Comparison of ENCODE assay signal across 22 cellular contexts in the genomic region with DNA sequence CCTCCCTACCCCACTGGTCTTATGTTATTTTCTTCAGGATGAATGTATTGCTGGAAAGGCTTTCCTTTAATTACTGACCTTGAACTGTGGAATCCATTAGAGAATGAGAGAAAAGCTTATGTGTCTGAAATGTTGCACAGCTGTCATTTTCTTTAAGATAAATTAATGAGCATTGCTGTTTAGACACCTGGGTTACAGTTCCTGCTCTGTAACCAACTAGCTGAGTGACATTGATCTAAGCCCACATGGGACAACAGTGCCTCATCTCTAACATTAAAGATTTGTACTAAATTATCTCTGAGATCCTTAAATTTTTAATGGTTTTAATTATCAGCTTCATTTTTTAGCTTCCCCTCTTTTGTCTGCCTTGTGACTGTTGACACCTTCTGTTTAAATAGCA.
DNase-seq lines count a peak whose midpoint lies in the region; ATAC-seq and TF ChIP-seq lines count a peak whose summit lies in the region.
"Had no signal": no experiment of that assay in that cellular context is flagged by ENCODE, and none has a peak within 500 bp of the region (broad histone marks: within the 10 kb centered on the region; RNA-seq: fewer than 3 reads in every experiment).

No MANE protein-coding gene starts in this region.

- no peaks in the 10 kb centered on the region for H3K27me3 ChIP-seq in WERI-Rb-1 (ENCODE audit: insufficient read depth, low read depth, severe bottlenecking)
- no peaks in the 10 kb centered on the region for H3K27me3 ChIP-seq in upper lobe of left lung
- no peaks in the 10 kb centered on the region for H3K27me3 ChIP-seq in spleen (replicated peaks in 1 of 7)
- H3K27me3 ChIP-seq: BE2C had no signal

- H3K4me1 ChIP-seq in upper lobe of left lung (no peaks in the 10 kb centered on the region), spleen (no peaks in the 10 kb centered on the region)
- H3K4me1 ChIP-seq: BE2C had no signal

- ATAC-seq in upper lobe of left lung (ENCODE audit: low FRiP score in 2 of 2) = no peak
- ATAC-seq: HCT116, HepG2 had no signal

- TF ChIP-seq EP300 in upper lobe of left lung (IDR thresholded peaks at IDR 0.05) = no peak

- no peak for TF ChIP-seq POLR2A in upper lobe of left lung (IDR thresholded peaks at IDR 0.05)
- TF ChIP-seq POLR2A in spleen (IDR thresholded peaks at IDR 0.05) = no peak

- intact Hi-C loops in spleen (cut with DNase I; ENCODE audit: low total_unique reads) = no loop called here

- TF ChIP-seq CTCF in WERI-Rb-1 (IDR thresholded peaks at IDR 0.05; ENCODE audit: low read depth, low read length) (no peak), upper lobe of left lung (IDR thresholded peaks at IDR 0.05) (no peak), spleen (IDR thresholded peaks at IDR 0.05 in 8 of 11, conservative IDR thresholded peaks at IDR 0.05 in 3 of 11) (no peak)

- H3K4me3 ChIP-seq in WERI-Rb-1 (ENCODE audit: low read depth, low read length) (no peak overlapping the region), upper lobe of left lung (no peak overlapping the region), spleen (no peak overlapping the region)

- DNase-seq in NCI-H82 (lab: John Stamatoyannopoulos, UW) = peak; percentile 68
- no peak for DNase-seq in NCI-H82 treated with DMSO at 0.1 percent for 48 hours (lab: John Stamatoyannopoulos, UW; ENCODE audit: unreplicated experiment)
- peak; percentile 42 for DNase-seq in NCI-H146 (lab: John Stamatoyannopoulos, UW)
- peak; percentile 74 for DNase-seq in NCI-H2171 treated with DMSO at 0.1 percent for 48 hours (lab: John Stamatoyannopoulos, UW)
- DNase-seq in WERI-Rb-1 = peak; percentile 40
- DNase-seq in upper lobe of left lung = no peak
- no peak for DNase-seq in glomerular visceral epithelial cell (ENCODE audit: extremely low spot score)
- no peak for DNase-seq in spleen
- DNase-seq: ACHN; BE2C; C1 segment of cervical spinal cord; CD4-positive, CD25-positive, alpha-beta regulatory T cell; CD8-positive, alpha-beta memory T cell; COR-L47; DMS153; DMS79; GDM1; GOT3; H7; HFFc6 had no signal

- H3K36me3 ChIP-seq in WERI-Rb-1 = no peaks in the 10 kb centered on the region
- H3K36me3 ChIP-seq in upper lobe of left lung = no peaks in the 10 kb centered on the region
- H3K36me3 ChIP-seq in spleen = no peaks in the 10 kb centered on the region
- H3K36me3 ChIP-seq: BE2C had no signal

- H3K9me3 ChIP-seq in WERI-Rb-1 (ENCODE audit: severe bottlenecking) (peaks cover 10% of the 10 kb centered on the region), upper lobe of left lung (peaks cover 0 to 8% (median 0%) of the 10 kb centered on the region in 4 donors), spleen (peaks cover 0 to 24% (median 15%) of the 10 kb centered on the region in 8 donors)
- H3K9me3 ChIP-seq: BE2C had no signal

- peak overlapping the region; percentile 48 for H3K27ac ChIP-seq in WERI-Rb-1
- no peak overlapping the region for H3K27ac ChIP-seq in upper lobe of left lung
- no peak overlapping the region for H3K27ac ChIP-seq in spleen

Comparison
In these comparisons a context has a peak if more than half of its experiments do, and no peak if none do; other contexts are left out.
1. DNase-seq: peak in NCI-H82 (single experiment), NCI-H146 (single experiment), NCI-H2171 treated with DMSO at 0.1 percent for 48 hours (single experiment) and WERI-Rb-1 (single experiment); none in NCI-H82 treated with DMSO at 0.1 percent for 48 hours (single experiment), upper lobe of left lung (0 of 2), glomerular visceral epithelial cell (single experiment) and spleen (single experiment).